ENCODE assay signal across 8 cellular contexts in genomic region chr19:16078759-16079707, GRCh38. TPM values are rescaled to one million over a fixed set of nuclear protein-coding genes. Genes with fewer than 3 reads are reported as not detected.
DNase-seq lines count a peak whose midpoint lies in the region; ATAC-seq and TF ChIP-seq lines count a peak whose summit lies in the region.

No MANE protein-coding gene starts in this region.

- H3K79me2 ChIP-seq in ACC112 (ENCODE audit: control insufficient read depth, insufficient read depth, low read length, unreplicated experiment) = peaks cover 85% of the 10 kb centered on the region

- H3K9ac ChIP-seq in rectal smooth muscle tissue (ENCODE audit: low read length) = peak overlapping the region; percentile 96

- H3K27me3 ChIP-seq in ACC112 (ENCODE audit: insufficient read depth, low read length) (no peaks in the 10 kb centered on the region), adrenal gland (no peaks in the 10 kb centered on the region), heart left ventricle (peaks cover 0 to 6% (median 0%) of the 10 kb centered on the region in 9 donors), rectal smooth muscle tissue (ENCODE audit: control insufficient read depth, insufficient read depth, low read length) (no peaks in the 10 kb centered on the region)

- H3K36me3 ChIP-seq in ACC112 (ENCODE audit: insufficient read depth, low read length) (peaks cover 18% of the 10 kb centered on the region), adrenal gland (replicated peaks in 1 of 2) (peaks cover 0 to 30% of the 10 kb centered on the region in 2 donors), heart left ventricle (peaks cover under 1 to 39% (median 36%) of the 10 kb centered on the region in 9 donors), rectal smooth muscle tissue (ENCODE audit: control insufficient read depth, insufficient read depth, low read length) (peaks cover 17% of the 10 kb centered on the region)

- H3K27ac ChIP-seq in ACC112 (ENCODE audit: low read depth, low read length) (peak overlapping the region; percentile 100), adrenal gland (peak overlapping the region; percentile 66 to 99 (median 96)), heart left ventricle (peak overlapping the region; percentile 97 to 100 (median 100)), rectal smooth muscle tissue (ENCODE audit: low read depth, low read length) (peak overlapping the region; percentile 99)

- WGBS in adrenal gland, 4 donors = 9 to 17% (median 16%) methylated on average over 17 of the region's 17 CpGs
- 33 to 42% (median 38%) methylated on average over 17 of the region's 17 CpGs for WGBS in heart left ventricle, 4 donors

- DNase-seq in HUDEP-2 (lab: John Stamatoyannopoulos, UW; ENCODE audit: unreplicated experiment in 76 of 76) = peak in 75 of 76 experiments; percentile 27 to 99 (median 88)
- DNase-seq in SKM-1 (lab: John Stamatoyannopoulos, UW; ENCODE audit: unreplicated experiment) = peak; percentile 74
- peak in 6 of 7 donors; percentile 68 to 93 (median 74) for DNase-seq in adrenal gland
- peak in 4 of 5 donors; percentile 79 to 81 (median 80) for DNase-seq in heart left ventricle
- DNase-seq in 8988T = no peak

- no peak overlapping the region for H2AFZ ChIP-seq in ACC112 (ENCODE audit: low read length, unreplicated experiment)

- TF ChIP-seq CTCF in adrenal gland (IDR thresholded peaks at IDR 0.05) = no peak
- TF ChIP-seq CTCF in heart left ventricle (IDR thresholded peaks at IDR 0.05) = no peak

- peak in 1 of 2 donors; percentile 53 for TF ChIP-seq POLR2A in adrenal gland (IDR thresholded peaks at IDR 0.05)
- peak in 1 of 2 donors; percentile 44 for TF ChIP-seq POLR2A in heart left ventricle (IDR thresholded peaks at IDR 0.05)

- H3K4me1 ChIP-seq in ACC112 (ENCODE audit: control insufficient read depth, insufficient read depth, low read length, unreplicated experiment) = peaks cover 21% of the 10 kb centered on the region
- H3K4me1 ChIP-seq in adrenal gland (replicated peaks in 1 of 2) = peaks cover 24 to 28% of the 10 kb centered on the region in 2 donors
- peaks cover 0 to 71% (median 29%) of the 10 kb centered on the region in 12 donors for H3K4me1 ChIP-seq in heart left ventricle
- H3K4me1 ChIP-seq in rectal smooth muscle tissue (ENCODE audit: control insufficient read depth, insufficient read depth, low read length) = peaks cover 38% of the 10 kb centered on the region

- intact Hi-C loops in adrenal gland (cut with DNase I) = no loop called here
- intact Hi-C loops in heart left ventricle (cut with DNase I) = loop anchor here in 4 of 10 donors (5.0 kb wide), 1 partner anchor 33 kb away; the partner anchor contains the start of gene RAB8A (in 4 of the 4)

- peak overlapping the region; percentile 97 for H3K4me3 ChIP-seq in ACC112 (ENCODE audit: low read depth, low read length)
- peak overlapping the region in 1 of 4 donors; percentile 92 for H3K4me3 ChIP-seq in adrenal gland
- peak overlapping the region in 10 of 12 donors; percentile 79 to 99 (median 96) for H3K4me3 ChIP-seq in heart left ventricle
- H3K4me3 ChIP-seq in rectal smooth muscle tissue (ENCODE audit: low read length) = peak overlapping the region; percentile 92

- H3K9me3 ChIP-seq in adrenal gland (replicated peaks in 1 of 3) = no peaks in the 10 kb centered on the region
- H3K9me3 ChIP-seq in heart left ventricle = no peaks in the 10 kb centered on the region

- ATAC-seq in GM18517 (IDR thresholded peaks at IDR 0.05; ENCODE audit: unreplicated experiment) (peak; percentile 47), heart left ventricle (peak; percentile 47 to 77 (median 64))

RNA-seq across cellular contexts. Expression of gene TPM4, which starts 2.7 kb away (rescaled TPM):
- 100 to 1,000 TPM; 145 to 294 (median 193) TPM for total RNA-seq in adrenal gland
- polyA plus RNA-seq in adrenal gland = 100 to 1,000 TPM; 195 to 290 (median 290) TPM
- 100 to 1,000 TPM in 3 of 9 donors, 10 to 100 TPM in 6; 49.2 to 260 (median 92.1) TPM for total RNA-seq in heart left ventricle
- 100 to 1,000 TPM in 1 of 2 donors, 10 to 100 TPM in 1; 65.0 to 175 TPM for polyA plus RNA-seq in heart left ventricle

RNA-seq across cellular contexts. Expression of gene RAB8A, which starts 32.7 kb away (rescaled TPM):
- total RNA-seq in adrenal gland (100 to 1,000 TPM in 1 of 8 donors, 10 to 100 TPM in 7; 52.8 to 118 (median 72.2) TPM), heart left ventricle (10 to 100 TPM; 10.9 to 53.7 (median 23.7) TPM)
- polyA plus RNA-seq in adrenal gland (100 to 1,000 TPM in 1 of 3 donors, 10 to 100 TPM in 2; 32.0 to 143 (median 34.8) TPM), heart left ventricle (10 to 100 TPM in 1 of 2 donors, 1 to 10 TPM in 1; 7.8 to 32.2 TPM)
